ENCODE assay signal across 11 cellular contexts in the genomic region with DNA sequence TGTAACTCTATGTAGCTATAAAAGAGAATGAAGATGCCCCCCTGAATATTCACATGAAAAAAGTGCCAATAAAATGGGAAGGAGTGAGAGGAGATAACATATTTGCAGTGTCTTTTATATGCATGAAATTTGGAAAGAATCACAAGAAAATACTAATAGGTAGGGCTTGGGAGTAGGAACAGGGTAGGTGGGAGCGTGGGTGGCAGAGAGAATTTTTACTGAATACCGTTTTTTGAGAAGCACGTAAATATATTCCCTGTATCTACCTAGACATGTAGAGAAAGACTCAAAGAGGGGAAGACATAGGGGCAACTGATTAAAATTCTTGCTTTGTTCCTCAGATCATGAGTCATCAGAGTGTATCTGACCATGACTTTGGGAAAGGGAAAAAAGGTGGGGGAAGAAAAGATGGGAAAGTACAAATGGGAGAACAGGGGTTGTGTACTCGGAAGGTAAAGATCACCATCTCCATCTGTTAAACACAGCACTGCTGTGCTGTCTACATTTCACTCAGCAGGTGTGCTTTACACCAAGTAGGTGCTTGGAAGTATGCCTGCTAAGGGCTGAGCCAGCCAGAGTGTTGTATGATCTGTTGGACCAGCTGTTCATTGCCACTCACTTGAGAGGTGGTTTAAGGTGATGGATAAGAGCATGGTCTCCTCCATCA. TPM values are rescaled to one million over a fixed set of nuclear protein-coding genes. Genes with fewer than 3 reads are reported as not detected.
DNase-seq lines count a peak whose midpoint lies in the region; ATAC-seq, FAIRE-seq and TF ChIP-seq lines count a peak whose summit lies in the region.
"Had no signal": no experiment of that assay in that cellular context is flagged by ENCODE, and none has a peak within 500 bp of the region (broad histone marks: within the 10 kb centered on the region; RNA-seq: fewer than 3 reads in every experiment).

No MANE protein-coding gene starts in this region.

- H4K20me1 ChIP-seq in HepG2 (ENCODE audit: insufficient read depth, low read length) = no peaks in the 10 kb centered on the region
- H4K20me1 ChIP-seq: BLaER1 had no signal

- no peak for TF ChIP-seq EP300 in HepG2 (IDR thresholded peaks at IDR 0.05; ENCODE audit: low read depth in 2 of 2, low read length in 2 of 2)
- TF ChIP-seq EP300 in HepG2 (CRISPR knock-in tag; IDR thresholded peaks at IDR 0.05; ENCODE audit: borderline replicate concordance) = no peak

- TF ChIP-seq CTCF in HEK293 (tag by site-specific recombination; IDR thresholded peaks at IDR 0.05) = no peak
- no peak for TF ChIP-seq CTCF in HepG2 (CRISPR knock-in tag; IDR thresholded peaks at IDR 0.05)
- no peak for TF ChIP-seq CTCF in testis (IDR thresholded peaks at IDR 0.05)

- H3K27me3 ChIP-seq in HepG2 (ENCODE audit: control insufficient read depth in 1 of 2, insufficient read depth in 2 of 2, low read length in 2 of 2) (peaks cover 0 to 10% of the 10 kb centered on the region in 2 experiments; a peak in 2 of 5 replicates), testis (no peaks in the 10 kb centered on the region)
- H3K27me3 ChIP-seq: BLaER1 had no signal

- no peak for FAIRE-seq in HepG2 (lab: Jason Lieb, UNC)

- H3K4me1 ChIP-seq in HEK293 (ENCODE audit: control insufficient read depth, insufficient read depth, low read length) = no peaks in the 10 kb centered on the region
- H3K4me1 ChIP-seq in HepG2 (ENCODE audit: insufficient read depth, low read length) = no peaks in the 10 kb centered on the region
- no peaks in the 10 kb centered on the region for H3K4me1 ChIP-seq in testis

- TF ChIP-seq RAD21 in HepG2 (CRISPR knock-in tag; IDR thresholded peaks at IDR 0.05) = no peak

- no peaks in the 10 kb centered on the region for H3K36me3 ChIP-seq in HEK293 (ENCODE audit: control insufficient read depth in 2 of 2, insufficient read depth in 1 of 2, low read length in 2 of 2)
- H3K36me3 ChIP-seq in HepG2 (replicated peaks in 1 of 2; ENCODE audit: control insufficient read depth in 1 of 2, insufficient read depth in 2 of 2, low read length in 2 of 2) = no peaks in the 10 kb centered on the region
- no peaks in the 10 kb centered on the region for H3K36me3 ChIP-seq in testis (ENCODE audit: low read depth, missing control alignments)
- H3K36me3 ChIP-seq: BLaER1 had no signal

- H3K9ac ChIP-seq in HepG2 (ENCODE audit: insufficient read depth, low read depth, low read length) = no peak overlapping the region
- H3K9ac ChIP-seq: BLaER1 had no signal

- no peak for ATAC-seq in HepG2

- in situ Hi-C loops in ACHN (cut with HindIII; ENCODE audit: low pct_ligation_motif_present, low pct_unique_long_range_greater_than_20kb, low sequenced_read_pairs) (no loop called here), HepG2 (cut with HindIII; ENCODE audit: extremely low pct_ligation_motif_present, low pct_unique_long_range_greater_than_20kb) (no loop called here)

- DNase-seq in ACHN (peak; percentile 40), NCI-H510A treated with DMSO at 0.1 percent for 48 hours (lab: John Stamatoyannopoulos, UW) (peak; percentile 31), caudate nucleus (lab: John Stamatoyannopoulos, UW) (peak in 9 of 61 donors; percentile 4 to 59 (median 11)), NOMO-1 treated with dmso at 0.1 percent for 144 hours (lab: John Stamatoyannopoulos, UW; ENCODE audit: unreplicated experiment) (no peak), HepG2 (ENCODE audit: low spot score) (no peak), cerebellar nuclear complex (lab: John Stamatoyannopoulos, UW) (no peak), testis (no peak)
- DNase-seq: activated CD4-positive, alpha-beta memory T cell treated with anti-CD3 and anti-CD28 coated beads, Interleukin-2, amount 10 ng/mL, durations not matched to agents 7 days and 5 days had no signal

- CTCF ChIA-PET in HEK293 (lab: Yijun Ruan, JAX) = interaction anchor here (0.6 to 0.9 kb wide), 4 partner anchors 46 to 682 kb away, joined by 3 to 5 read pairs (median 4); no protein-coding TSS in a partner anchor
- CTCF ChIA-PET in HepG2 (lab: Yijun Ruan, JAX; ENCODE audit: low intra/inter-chr PET ratio, low total read pairs) = no interaction called here

- no TSS peak for BruUV-seq in HepG2 (replicated peaks; lab: Mats Ljungman, UMichigan)

- H3K4me3 ChIP-seq in HEK293 (ENCODE audit: low read depth, low read length) (no peak overlapping the region), HepG2 (replicated peaks in 1 of 3; ENCODE audit: insufficient read depth in 1 of 3, low read depth in 2 of 3, low read length in 3 of 3) (no peak overlapping the region), testis (no peak overlapping the region)
- H3K4me3 ChIP-seq: BLaER1, coronary artery had no signal

- no peaks in the 10 kb centered on the region for H3K79me2 ChIP-seq in HepG2 (ENCODE audit: insufficient read depth, low read length)

- POLR2A ChIA-PET in HEK293 (lab: Yijun Ruan, JAX) = no interaction called here
- POLR2A ChIA-PET in HepG2 (lab: Yijun Ruan, JAX) = no interaction called here

- TF ChIP-seq POLR2A in HepG2 (IDR thresholded peaks at IDR 0.05; ENCODE audit: insufficient read depth in 1 of 2, low read depth in 2 of 2, low read length in 2 of 2) (no peak), testis (IDR thresholded peaks at IDR 0.05) (no peak)

- H3K9me3 ChIP-seq in HEK293 (ENCODE audit: control insufficient read depth, insufficient read depth, low read depth, low read length) (no peaks in the 10 kb centered on the region), HepG2 (ENCODE audit: low read length) (no peaks in the 10 kb centered on the region), testis (no peaks in the 10 kb centered on the region)
- H3K9me3 ChIP-seq: BLaER1 had no signal

- no peak overlapping the region for H2AFZ ChIP-seq in HepG2 (ENCODE audit: low read length)

- H3K27ac ChIP-seq in HEK293 (ENCODE audit: extremely low read depth, low read depth, low read length) (no peak overlapping the region), caudate nucleus (ENCODE audit: low read depth, low read length) (peak overlapping the region; percentile 60), HepG2 (ENCODE audit: extremely low read length, insufficient read depth, low read length) (no peak overlapping the region), testis (no peak overlapping the region)
- H3K27ac ChIP-seq: BLaER1, coronary artery had no signal

- H3K4me2 ChIP-seq in HepG2 (ENCODE audit: low read depth, low read length) = no peak overlapping the region
- H3K4me2 ChIP-seq: BLaER1 had no signal

- intact Hi-C loops in HepG2 (cut with micrococcal nuclease; ENCODE audit: unreplicated experiment) (no loop called here), testis (cut with DNase I; ENCODE audit: low total_unique reads) (no loop called here)

- 15% methylated on average over 4 of the region's 4 CpGs for WGBS in HepG2 (ENCODE audit: low lambda C conversion rate)
- 88 to 95% methylated on average over 4 of the region's 4 CpGs for WGBS in testis, 2 donors

RNA-seq across cellular contexts. Expression of a gene that starts 16.0 kb away (rescaled TPM):
- not detected in 2 replicates for total RNA-seq in HepG2 (2016; rRNA removed; fragmentation: Illumina TruSeq; extraction: Trizol)
- not detected in 2 replicates for total RNA-seq in HepG2 (2016; cell fraction: cytosol; rRNA removed; fragmentation: Illumina TruSeq; extraction: Trizol; ENCODE audit: low read depth)
- not detected in 2 replicates for total RNA-seq in HepG2 (2016; cell fraction: insoluble cytoplasmic fraction; rRNA removed; fragmentation: Illumina TruSeq; extraction: Trizol)
- total RNA-seq in HepG2 (2016; cell fraction: membrane; rRNA removed; fragmentation: Illumina TruSeq; extraction: Trizol) = not detected in 2 replicates
- total RNA-seq in HepG2 (2016; cell fraction: nucleus; rRNA removed; fragmentation: Illumina TruSeq; extraction: Trizol) = not detected in 2 replicates
- 0.16 TPM in 1 of 2 replicates, not detected in the other for polyA plus RNA-seq in HepG2 (2011; rRNA removed)
- 0.05 and 0.07 TPM in 2 replicates for polyA plus RNA-seq in HepG2 (2011; cell fraction: cytosol; rRNA removed)
- polyA plus RNA-seq in HepG2 (2011; cell fraction: nucleus; rRNA removed) = 0.54 and 0.64 TPM in 2 replicates
- polyA plus RNA-seq in HepG2 (2012) = not detected in 2 replicates
- not detected in 2 replicates for polyA plus RNA-seq in HepG2 (2016; cell fraction: cytosol; fragmentation: Illumina TruSeq; extraction: Trizol; ENCODE audit: low read depth)
- polyA plus RNA-seq in HepG2 (2016; cell fraction: insoluble cytoplasmic fraction; fragmentation: Illumina TruSeq; extraction: Trizol; ENCODE audit: low read depth) = not detected in 2 replicates
- not detected in 2 replicates for polyA plus RNA-seq in HepG2 (2016; cell fraction: membrane; fragmentation: Illumina TruSeq; extraction: Trizol; ENCODE audit: low read depth)
- not detected in 2 replicates for polyA plus RNA-seq in HepG2 (2016; cell fraction: nucleus; fragmentation: Illumina TruSeq; extraction: Trizol; ENCODE audit: insufficient read depth, low read depth)
- 0.40 and 6.6 TPM in 2 replicates for polyA minus RNA-seq in HepG2 (2011; rRNA and poly(A)+ RNA removed; ENCODE audit: low replicate concordance)
- not detected in 2 replicates for polyA minus RNA-seq in HepG2 (2011; cell fraction: cytosol; rRNA and poly(A)+ RNA removed)
- not detected in 2 replicates for polyA minus RNA-seq in HepG2 (2011; cell fraction: nucleus; rRNA and poly(A)+ RNA removed)
- total RNA-seq in testis = 10 to 100 TPM; 14.7 to 15.4 TPM
- polyA plus RNA-seq in testis (ENCODE audit: insufficient read depth, low read depth, low replicate concordance) = 8.1 TPM

RNA-seq across cellular contexts. Expression of a gene that starts 22.8 kb away (rescaled TPM):
- total RNA-seq in HepG2 (2016; rRNA removed; fragmentation: Illumina TruSeq; extraction: Trizol) (76.7 and 103 TPM in 2 replicates), testis (10 to 100 TPM; 42.7 to 58.2 TPM)
- total RNA-seq in HepG2 (2016; cell fraction: cytosol; rRNA removed; fragmentation: Illumina TruSeq; extraction: Trizol; ENCODE audit: low read depth) = 20.2 and 31.5 TPM in 2 replicates
- total RNA-seq in HepG2 (2016; cell fraction: insoluble cytoplasmic fraction; rRNA removed; fragmentation: Illumina TruSeq; extraction: Trizol) = 74.2 and 108 TPM in 2 replicates
- 50.6 and 58.1 TPM in 2 replicates for total RNA-seq in HepG2 (2016; cell fraction: membrane; rRNA removed; fragmentation: Illumina TruSeq; extraction: Trizol)
- total RNA-seq in HepG2 (2016; cell fraction: nucleus; rRNA removed; fragmentation: Illumina TruSeq; extraction: Trizol) = 31.5 and 37.0 TPM in 2 replicates
- polyA plus RNA-seq in HepG2 (2011; rRNA removed) (43.6 and 47.3 TPM in 2 replicates), testis (ENCODE audit: insufficient read depth, low read depth, low replicate concordance) (73.9 TPM)
- polyA plus RNA-seq in HepG2 (2011; cell fraction: cytosol; rRNA removed) = 31.6 and 41.1 TPM in 2 replicates
- polyA plus RNA-seq in HepG2 (2011; cell fraction: nucleus; rRNA removed) = 34.3 and 38.0 TPM in 2 replicates
- polyA plus RNA-seq in HepG2 (2012) = 21.2 and 32.0 TPM in 2 replicates
- polyA plus RNA-seq in HepG2 (2016; cell fraction: cytosol; fragmentation: Illumina TruSeq; extraction: Trizol; ENCODE audit: low read depth) = 37.1 and 37.2 TPM in 2 replicates
- 119 and 125 TPM in 2 replicates for polyA plus RNA-seq in HepG2 (2016; cell fraction: insoluble cytoplasmic fraction; fragmentation: Illumina TruSeq; extraction: Trizol; ENCODE audit: low read depth)
- 40.9 and 54.7 TPM in 2 replicates for polyA plus RNA-seq in HepG2 (2016; cell fraction: membrane; fragmentation: Illumina TruSeq; extraction: Trizol; ENCODE audit: low read depth)
- 51.5 and 57.1 TPM in 2 replicates for polyA plus RNA-seq in HepG2 (2016; cell fraction: nucleus; fragmentation: Illumina TruSeq; extraction: Trizol; ENCODE audit: insufficient read depth, low read depth)
- 48.6 and 163 TPM in 2 replicates for polyA minus RNA-seq in HepG2 (2011; rRNA and poly(A)+ RNA removed; ENCODE audit: low replicate concordance)
- 10.0 and 12.1 TPM in 2 replicates for polyA minus RNA-seq in HepG2 (2011; cell fraction: cytosol; rRNA and poly(A)+ RNA removed)
- polyA minus RNA-seq in HepG2 (2011; cell fraction: nucleus; rRNA and poly(A)+ RNA removed) = 26.5 and 29.2 TPM in 2 replicates

Comparison
In these comparisons a context has a peak if more than half of its experiments do, and no peak if none do; other contexts are left out.
1. DNase-seq: peak in ACHN (single experiment) and NCI-H510A treated with DMSO at 0.1 percent for 48 hours (single experiment); none in NOMO-1 treated with dmso at 0.1 percent for 144 hours (single experiment), HepG2 (single experiment), cerebellar nuclear complex (0 of 2) and testis (single experiment).
2. RNA of a gene that starts 16.0 kb away (total RNA-seq): 14.7 to 15.4 TPM in testis; not detected in HepG2; every median in the first group is over 10 times any median in the second.